ENCODE assay signal across 9 cellular contexts in the genomic region with DNA sequence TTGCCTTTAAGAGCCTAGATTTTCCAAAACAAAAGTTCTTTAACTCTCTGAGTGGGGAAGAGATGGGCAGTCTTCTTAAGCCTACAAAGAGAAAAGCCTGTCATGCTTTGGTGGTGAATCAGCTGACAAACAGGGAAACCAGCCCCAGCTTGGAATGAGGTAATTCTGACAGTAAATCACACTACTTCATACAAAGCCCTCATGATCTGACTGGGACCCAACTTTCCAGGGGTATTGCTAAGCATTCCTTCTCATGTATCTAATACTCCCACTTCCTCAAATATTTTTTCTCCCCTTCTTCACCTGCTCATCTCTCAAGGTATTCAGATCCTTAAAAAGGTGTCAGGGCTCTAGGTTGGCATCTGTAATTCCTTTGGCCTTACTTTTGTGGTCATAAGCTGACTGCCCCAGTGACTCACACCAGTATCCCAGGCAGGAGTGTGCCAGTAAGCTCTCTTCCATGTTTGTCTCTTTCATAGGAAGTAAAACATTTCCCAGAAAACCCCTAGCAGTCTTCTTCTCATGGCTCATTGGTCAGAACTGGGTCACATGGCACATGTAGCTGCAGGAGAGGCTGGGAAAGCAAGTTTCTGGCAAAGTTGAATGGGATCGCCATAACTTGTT. TPM values are rescaled to one million over a fixed set of nuclear protein-coding genes. Genes with fewer than 3 reads are reported as not detected.
DNase-seq lines count a peak whose midpoint lies in the region; FAIRE-seq and TF ChIP-seq lines count a peak whose summit lies in the region.
"Had no signal": no experiment of that assay in that cellular context is flagged by ENCODE, and none has a peak within 500 bp of the region (broad histone marks: within the 10 kb centered on the region; RNA-seq: fewer than 3 reads in every experiment).

No MANE protein-coding gene starts in this region.

- H3K36me3 ChIP-seq in bronchial epithelial cell (ENCODE audit: control insufficient read depth, insufficient read depth, low read length), result no peaks in the 10 kb centered on the region

- no peaks in the 10 kb centered on the region for H3K27me3 Mint-ChIP-seq in mesothelial cell of epicardium (ENCODE audit: low read depth)

- H3K4me3 ChIP-seq in bronchial epithelial cell (ENCODE audit: low read depth, low read length), result no peak overlapping the region
- H3K4me3 ChIP-seq: SK-N-MC had no signal

- H3K4me1 Mint-ChIP-seq in mesothelial cell of epicardium, result peaks cover 58% of the 10 kb centered on the region

- TF ChIP-seq CTCF in bronchial epithelial cell (IDR thresholded peaks at IDR 0.05; ENCODE audit: insufficient read depth, low read length, severe bottlenecking) (no peak), mesothelial cell of epicardium (IDR thresholded peaks at IDR 0.05; ENCODE audit: unreplicated experiment) (no peak)

- peak; percentile 7 for FAIRE-seq in bronchial epithelial cell (lab: Jason Lieb, UNC)

- peak overlapping the region; percentile 90 for H3K27ac Mint-ChIP-seq in mesothelial cell of epicardium

- peaks cover 4% of the 10 kb centered on the region for H3K9me3 Mint-ChIP-seq in mesothelial cell of epicardium

- H3K4me3 Mint-ChIP-seq in mesothelial cell of epicardium, result no peak overlapping the region

- peaks cover 1% of the 10 kb centered on the region for H3K36me3 Mint-ChIP-seq in mesothelial cell of epicardium

- DNase-seq in AG08395 (ENCODE audit: low spot score) (peak; percentile 88), HT-29 (ENCODE audit: low spot score) (peak; percentile 70), bronchial epithelial cell (ENCODE audit: low read depth) (peak; percentile 98), mesothelial cell of epicardium (ENCODE audit: low spot score in 2 of 2, unreplicated experiment in 2 of 2) (no peak), NCI-H446 treated with DMSO at 0.1 percent for 48 hours (lab: John Stamatoyannopoulos, UW) (no peak), NCI-H774 (lab: John Stamatoyannopoulos, UW) (no peak), NCI-H1417 treated with DMSO at 0.1 percent for 48 hours (lab: John Stamatoyannopoulos, UW) (no peak), NCI-H748 (lab: John Stamatoyannopoulos, UW; ENCODE audit: unreplicated experiment) (no peak)

- H3K27me3 ChIP-seq in bronchial epithelial cell (ENCODE audit: control insufficient read depth, insufficient read depth, low read length), result no peaks in the 10 kb centered on the region

RNA-seq across cellular contexts. Expression of a gene that starts 15.0 kb away (rescaled TPM):
- total RNA-seq in HT-29 (2014; rRNA removed; shearing (Covaris generic)), result 7.8 and 8.2 TPM in 2 replicates
- 4.7 and 6.7 TPM in 2 replicates for total RNA-seq in bronchial epithelial cell
- total RNA-seq in mesothelial cell of epicardium, result 14.8 to 15.2 TPM (median 15.1 TPM) in 3 replicates

RNA-seq across cellular contexts. Expression of a gene that starts 15.4 kb away (rescaled TPM):
- total RNA-seq in HT-29 (2014; rRNA removed; shearing (Covaris generic)), result 1.4 and 1.8 TPM in 2 replicates
- 0.26 and 0.38 TPM in 2 replicates for total RNA-seq in bronchial epithelial cell
- total RNA-seq in mesothelial cell of epicardium, result 1.5 to 2.7 TPM (median 2.0 TPM) in 3 replicates

Comparison
In these comparisons a context has a peak if more than half of its experiments do, and no peak if none do; other contexts are left out.
1. DNase-seq: peak in AG08395 (single experiment), HT-29 (single experiment) and bronchial epithelial cell (single experiment); none in mesothelial cell of epicardium (0 of 2), NCI-H446 treated with DMSO at 0.1 percent for 48 hours (single experiment), NCI-H774 (single experiment), NCI-H1417 treated with DMSO at 0.1 percent for 48 hours (single experiment) and NCI-H748 (single experiment).